In genomic region chr18:45549296-45549695, GRCh38 we compare ENCODE assay signal across 21 cellular contexts.
"Had no signal": no experiment of that assay in that cellular context is flagged by ENCODE, and none has a peak within 500 bp of the region (broad histone marks: within the 10 kb centered on the region; RNA-seq: fewer than 3 reads in every experiment).

No MANE protein-coding gene starts in this region.

- H3K4me3 ChIP-seq: esophagus muscularis mucosa, gastrocnemius medialis, heart right ventricle, lung, ovary, right atrium auricular region, sigmoid colon, skin epidermis, testis, transverse colon had no signal

- H3K4me1 ChIP-seq: gastrocnemius medialis, right atrium auricular region, testis, transverse colon had no signal

- DNase-seq: effector memory CD8-positive, alpha-beta T cell; gastrocnemius medialis; heart right ventricle; islet precursor cell; left ventricle myocardium superior; mesendoderm; naive B cell; ovary; sigmoid colon; stimulated activated CD4-positive, alpha-beta T cell treated with anti-CD3 and anti-CD28 coated beads, Interleukin-2, amount 100 ng/mL, for 24 hours; stimulated activated CD4-positive, alpha-beta T cell treated with anti-CD3 and anti-CD28 coated beads, Interleukin-4, amount 100 ng/mL, for 4 hours; stimulated activated naive B cell treated with anti-CD40 and anti-IgM and Interleukin-4, amounts not matched to agents 10 μg/mL and 1 μg/mL and 100 μg/mL, for 72 hours; stimulated activated naive CD8-positive, alpha-beta T cell treated with anti-CD3 and anti-CD28 coated beads, Interleukin-15, amount 100 ng/mL, for 72 hours; testis; transverse colon had no signal

- H3K27me3 ChIP-seq: esophagus muscularis mucosa, gastrocnemius medialis, neutrophil, ovary, right atrium auricular region, sigmoid colon, testis, transverse colon had no signal

- H3K27ac ChIP-seq: epithelial cell of prostate, esophagus muscularis mucosa, gastrocnemius medialis, heart right ventricle, neutrophil, ovary, right atrium auricular region, sigmoid colon, skin epidermis, testis, transverse colon had no signal

- H3K9me3 ChIP-seq: esophagus muscularis mucosa, gastrocnemius medialis, heart right ventricle, neutrophil, ovary, right atrium auricular region, sigmoid colon, testis, transverse colon had no signal

- H3K36me3 ChIP-seq: esophagus muscularis mucosa, gastrocnemius medialis, heart right ventricle, neutrophil, ovary, right atrium auricular region, sigmoid colon, transverse colon had no signal
